16 cellular contexts compared by ENCODE assay signal in genomic region chr6:160955508-160956295, GRCh38. TPM values are rescaled to one million over a fixed set of nuclear protein-coding genes. Genes with fewer than 3 reads are reported as not detected.
DNase-seq lines count a peak whose midpoint lies in the region; ATAC-seq, FAIRE-seq and TF ChIP-seq lines count a peak whose summit lies in the region.
"Had no signal": no experiment of that assay in that cellular context is flagged by ENCODE, and none has a peak within 500 bp of the region (broad histone marks: within the 10 kb centered on the region; RNA-seq: fewer than 3 reads in every experiment).

No MANE protein-coding gene starts in this region.

- H3K79me1 ChIP-seq in trophoblast cell (ENCODE audit: low read length), result no peaks in the 10 kb centered on the region

- 20% methylated on average over 13 of the region's 13 CpGs for WGBS in K562 (ENCODE audit: insufficient coverage, low coverage, missing lambda C conversion rate)
- 84 to 86% methylated on average over 13 of the region's 13 CpGs for WGBS in lung, 2 donors
- no CpG with 5 or more reads among the region's 13 CpGs for WGBS in trophoblast cell (ENCODE audit: extremely low coverage, insufficient coverage, insufficient read length)

- TF ChIP-seq RAD21 in K562 (CRISPR knock-in tag; conservative IDR thresholded peaks at IDR 0.05 in 1 of 2, IDR thresholded peaks at IDR 0.05 in 1 of 2), result 0 out of 4 replicates have a peak, but pooled peaks of 1 of the 2 experiments have one; percentile 6

- H4K12ac ChIP-seq in trophoblast cell (ENCODE audit: low read depth, low read length), result no peak overlapping the region

- no peak for TF ChIP-seq POLR2A in K562 (conservative IDR thresholded peaks at IDR 0.05)

- peak overlapping the region; percentile 54 for H4K91ac ChIP-seq in trophoblast cell (ENCODE audit: low read depth, low read length)

- peak in 2 of 4 experiments; percentile 46 to 77 for DNase-seq in K562 (ENCODE audit: extremely low read depth in 1 of 4, low spot score in 3 of 4)
- peak; percentile 3 for DNase-seq in lung (ENCODE audit: low spot score)
- peak in 1 of 2 donors; percentile 24 for DNase-seq in trophoblast cell
- no peak for DNase-seq in activated T-cell treated with anti-CD3 and anti-CD28 coated beads, Interleukin-2, amount 50 U/mL, for 24 hours
- no peak for DNase-seq in SJCRH30
- DNase-seq: ACHN; CD4-positive, CD25-positive, alpha-beta regulatory T cell; DMS53; GF-D8; KBM-7 had no signal

- H3K27ac ChIP-seq in HEK293 (ENCODE audit: extremely low read depth, low read depth, low read length) (no peak overlapping the region), K562 (ENCODE audit: extremely low read depth, low read depth, low read length) (no peak overlapping the region), lung (ENCODE audit: low read depth in 1 of 2, low read length in 1 of 2) (no peak overlapping the region), trophoblast cell (ENCODE audit: low read depth, low read length) (peak overlapping the region; percentile 67), SJCRH30 (no peak overlapping the region)
- H3K27ac ChIP-seq: BLaER1 treated with 17β-estradiol and CSF1 and Interleukin-3, amounts not matched to agents 10 nM and 100 nM had no signal

- H2AK5ac ChIP-seq in trophoblast cell (ENCODE audit: low read length), result no peak overlapping the region

- H3K4me2 ChIP-seq in K562 (ENCODE audit: insufficient read depth, low read length), result peak overlapping the region; percentile 21; the same call in 1 of the 2 replicates
- no peak overlapping the region for H3K4me2 ChIP-seq in trophoblast cell (ENCODE audit: low read length)
- H3K4me2 ChIP-seq: BLaER1 treated with 17β-estradiol and CSF1 and Interleukin-3, amounts not matched to agents 10 nM and 100 nM had no signal

- H3K36me3 ChIP-seq in HEK293 (ENCODE audit: control insufficient read depth in 2 of 2, insufficient read depth in 1 of 2, low read length in 2 of 2) (no peaks in the 10 kb centered on the region), K562 (ENCODE audit: control insufficient read depth, insufficient read depth, low read length) (no peaks in the 10 kb centered on the region), lung (ENCODE audit: control insufficient read depth in 2 of 2, insufficient read depth in 2 of 2, low read length in 2 of 2) (no peaks in the 10 kb centered on the region), trophoblast cell (ENCODE audit: control insufficient read depth in 1 of 2, insufficient read depth in 2 of 2, low read length in 2 of 2) (no peaks in the 10 kb centered on the region), SJCRH30 (no peaks in the 10 kb centered on the region)
- H3K36me3 ChIP-seq: BLaER1 treated with 17β-estradiol and CSF1 and Interleukin-3, amounts not matched to agents 10 nM and 100 nM had no signal

- H2AFZ ChIP-seq in K562 (ENCODE audit: low read depth, low read length) (peak overlapping the region; percentile 45; the same call in 1 of the 2 replicates), trophoblast cell (ENCODE audit: insufficient read depth, low read length, poor library complexity) (no peak overlapping the region)

- no peak overlapping the region for H3K18ac ChIP-seq in trophoblast cell (ENCODE audit: low read length)

- no peak overlapping the region for H3K27ac Mint-ChIP-seq in activated T-cell treated with anti-CD3 and anti-CD28 coated beads, Interleukin-2, amount 50 U/mL, for 24 hours

- no peak overlapping the region for H3K4me3 ChIP-seq in HEK293 (ENCODE audit: low read depth, low read length)
- no peak overlapping the region for H3K4me3 ChIP-seq in K562
- H3K4me3 ChIP-seq in lung, result no peak overlapping the region
- no peak overlapping the region for H3K4me3 ChIP-seq in trophoblast cell (ENCODE audit: low read depth, low read length)
- H3K4me3 ChIP-seq in SJCRH30, result no peak overlapping the region
- H3K4me3 ChIP-seq: BLaER1 treated with 17β-estradiol and CSF1 and Interleukin-3, amounts not matched to agents 10 nM and 100 nM had no signal

- H3K4me1 ChIP-seq in HEK293 (ENCODE audit: control insufficient read depth, insufficient read depth, low read length) (no peaks in the 10 kb centered on the region), K562 (replicated peaks in 1 of 2; ENCODE audit: control insufficient read depth in 2 of 2, insufficient read depth in 2 of 2, low read length in 2 of 2) (peaks cover 15 to 17% of the 10 kb centered on the region in 2 experiments; a peak in 4 of 5 replicates), lung (ENCODE audit: control insufficient read depth in 2 of 2, insufficient read depth in 2 of 2, low read length in 2 of 2) (peaks cover 3 to 4% of the 10 kb centered on the region in 2 donors), trophoblast cell (ENCODE audit: control insufficient read depth in 1 of 2, insufficient read depth in 2 of 2, low read length in 2 of 2) (no peaks in the 10 kb centered on the region), SJCRH30 (peaks cover 14% of the 10 kb centered on the region)

- no peaks in the 10 kb centered on the region for H3K36me3 Mint-ChIP-seq in activated T-cell treated with anti-CD3 and anti-CD28 coated beads, Interleukin-2, amount 50 U/mL, for 24 hours (ENCODE audit: low read depth)
- H3K36me3 Mint-ChIP-seq: CD4-positive, CD25-positive, alpha-beta regulatory T cell had no signal

- in situ Hi-C loops in K562 (cut with MboI), result no loop called here

- peaks cover 40% of the 10 kb centered on the region for H3K27me3 Mint-ChIP-seq in activated T-cell treated with anti-CD3 and anti-CD28 coated beads, Interleukin-2, amount 50 U/mL, for 24 hours

- ATAC-seq in K562, result peak; percentile 79
- no peak for ATAC-seq in lung (ENCODE audit: insufficient read depth, low FRiP score)
- ATAC-seq in HG02884 (IDR thresholded peaks at IDR 0.05; ENCODE audit: unreplicated experiment), result no peak
- ATAC-seq: HCT116 had no signal

- H3K14ac ChIP-seq in trophoblast cell (ENCODE audit: low read length), result no peak overlapping the region

- H3K9me3 ChIP-seq in HEK293 (ENCODE audit: control insufficient read depth, insufficient read depth, low read depth, low read length), result no peaks in the 10 kb centered on the region
- no peaks in the 10 kb centered on the region for H3K9me3 ChIP-seq in K562 (replicated peaks; ENCODE audit: control insufficient read depth, insufficient read depth, low read depth, low read length)
- H3K9me3 ChIP-seq in lung (ENCODE audit: control insufficient read depth in 2 of 2, insufficient read depth in 1 of 2, low read length in 1 of 2), result no peaks in the 10 kb centered on the region
- H3K9me3 ChIP-seq in trophoblast cell (ENCODE audit: insufficient read depth, low read depth, low read length), result no peaks in the 10 kb centered on the region
- no peaks in the 10 kb centered on the region for H3K9me3 ChIP-seq in SJCRH30 (replicated peaks)
- H3K9me3 ChIP-seq: BLaER1 treated with 17β-estradiol and CSF1 and Interleukin-3, amounts not matched to agents 10 nM and 100 nM had no signal

- H3K9ac ChIP-seq in K562 (ENCODE audit: insufficient read depth in 1 of 2, low read depth in 2 of 2, low read length in 2 of 2) (peak overlapping the region in 1 of 2 experiments; percentile 43; a peak in 1 of 4 replicates), trophoblast cell (ENCODE audit: low read length) (no peak overlapping the region)
- H3K9ac ChIP-seq: BLaER1 treated with 17β-estradiol and CSF1 and Interleukin-3, amounts not matched to agents 10 nM and 100 nM had no signal

- intact Hi-C loops in K562 (cut with micrococcal nuclease), result loop anchor here (1.0 kb wide), 1 partner anchor 37 kb away; no protein-coding TSS in a partner anchor

- H4K20me1 ChIP-seq in K562 (replicated peaks; ENCODE audit: control insufficient read depth, insufficient read depth, low read length), result no peaks in the 10 kb centered on the region
- H4K20me1 ChIP-seq: BLaER1 treated with 17β-estradiol and CSF1 and Interleukin-3, amounts not matched to agents 10 nM and 100 nM had no signal

- no TSS peak for BruUV-seq in K562 (replicated peaks; lab: Mats Ljungman, UMichigan)

- no peaks in the 10 kb centered on the region for H3K79me2 ChIP-seq in K562 (ENCODE audit: control insufficient read depth, insufficient read depth, low read length)
- no peaks in the 10 kb centered on the region for H3K79me2 ChIP-seq in trophoblast cell (ENCODE audit: control insufficient read depth, insufficient read depth, low read length, poor library complexity)

- no peak overlapping the region for H2BK5ac ChIP-seq in trophoblast cell (ENCODE audit: low read depth, low read length, poor library complexity)

- H3K9me3 Mint-ChIP-seq in activated T-cell treated with anti-CD3 and anti-CD28 coated beads, Interleukin-2, amount 50 U/mL, for 24 hours, result no peaks in the 10 kb centered on the region

- POLR2A ChIA-PET in HEK293 (lab: Yijun Ruan, JAX) (no interaction called here), K562 (lab: Yijun Ruan, JAX) (interaction anchor here (1.1 kb wide), 1 partner anchor 16 kb away, joined by 4 read pairs; no protein-coding TSS in a partner anchor)

- TF ChIP-seq CTCF in HEK293 (tag by site-specific recombination; IDR thresholded peaks at IDR 0.05) (no peak), K562 (IDR thresholded peaks at IDR 0.05 in 2 of 3, conservative IDR thresholded peaks at IDR 0.05 in 1 of 3; ENCODE audit: insufficient read depth in 2 of 3, low read depth in 1 of 3, low read length in 3 of 3) (no peak; a peak in 1 of 6 replicates), lung (IDR thresholded peaks at IDR 0.05; ENCODE audit: control extremely low read depth, extremely low read depth) (no peak)

- no peak overlapping the region for H4K8ac ChIP-seq in trophoblast cell (ENCODE audit: low read depth, low read length)

- no peaks in the 10 kb centered on the region for H3K4me1 Mint-ChIP-seq in activated T-cell treated with anti-CD3 and anti-CD28 coated beads, Interleukin-2, amount 50 U/mL, for 24 hours (ENCODE audit: low read depth)
- H3K4me1 Mint-ChIP-seq: CD4-positive, CD25-positive, alpha-beta regulatory T cell had no signal

- no peak for TF ChIP-seq EP300 in K562 (IDR thresholded peaks at IDR 0.05; ENCODE audit: low read length)

- peak overlapping the region; percentile 28 for H2BK120ac ChIP-seq in trophoblast cell (ENCODE audit: insufficient read depth, low read length, poor library complexity)

- FAIRE-seq in K562 (lab: Jason Lieb, UNC), result peak; percentile 83
- FAIRE-seq: GM19239, H54 had no signal

- CTCF ChIA-PET in HEK293 (lab: Yijun Ruan, JAX) (interaction anchor here (0.5 to 1.2 kb wide), 2 partner anchors 108 to 419 kb away, joined by 3 to 4 read pairs; no protein-coding TSS in a partner anchor), K562 (lab: Yijun Ruan, JAX; ENCODE audit: low intra/inter-chr PET ratio) (no interaction called here)

- H3K4me3 Mint-ChIP-seq in activated T-cell treated with anti-CD3 and anti-CD28 coated beads, Interleukin-2, amount 50 U/mL, for 24 hours, result no peak overlapping the region
- H3K4me3 Mint-ChIP-seq: CD4-positive, CD25-positive, alpha-beta regulatory T cell had no signal

- no peak overlapping the region for H3K4ac ChIP-seq in trophoblast cell (ENCODE audit: low read depth, low read length)

- no peaks in the 10 kb centered on the region for H3K9me1 ChIP-seq in K562 (ENCODE audit: control insufficient read depth, insufficient read depth, low read length)

- H3K27me3 ChIP-seq in K562 (ENCODE audit: control insufficient read depth in 2 of 2, insufficient read depth in 2 of 2, low read length in 2 of 2) (peaks cover 0 to 7% of the 10 kb centered on the region in 2 experiments; a peak in 2 of 5 replicates), lung (ENCODE audit: control insufficient read depth, insufficient read depth) (no peaks in the 10 kb centered on the region), trophoblast cell (ENCODE audit: insufficient read depth, low read length) (no peaks in the 10 kb centered on the region), SJCRH30 (no peaks in the 10 kb centered on the region)
- H3K27me3 ChIP-seq: BLaER1 treated with 17β-estradiol and CSF1 and Interleukin-3, amounts not matched to agents 10 nM and 100 nM had no signal

- H2BK12ac ChIP-seq in trophoblast cell (ENCODE audit: low read length), result no peak overlapping the region

- no peak overlapping the region for H3K23ac ChIP-seq in trophoblast cell (ENCODE audit: low read length)

RNA-seq across cellular contexts. Expression of gene MAP3K4, which starts 35.9 kb away (rescaled TPM):
- 89.3 and 263 TPM in 2 replicates for total RNA-seq in K562 (2011; cell fraction: chromatin; rRNA removed; ENCODE audit: low replicate concordance)
- total RNA-seq in K562 (2011; cell fraction: nucleolus; rRNA removed), result 37.0 and 55.8 TPM in 2 replicates
- 93.4 and 112 TPM in 2 replicates for total RNA-seq in K562 (2011; cell fraction: nucleoplasm; rRNA removed)
- total RNA-seq in K562 (2014; rRNA removed), result 47.3 and 48.9 TPM in 2 replicates
- 60.0 and 68.2 TPM in 2 replicates for total RNA-seq in K562 (2014; rRNA removed; fragmentation: Illumina TruSeq; extraction: Trizol)
- 60.3 and 62.6 TPM in 2 replicates for total RNA-seq in K562 (2015; rRNA removed; fragmentation: Illumina TruSeq; extraction: Trizol)
- 74.2 and 77.2 TPM in 2 replicates for total RNA-seq in K562 (2021)
- polyA plus RNA-seq in K562 (2011; rRNA removed), result 39.0 and 45.1 TPM in 2 replicates
- polyA plus RNA-seq in K562 (2011; cell fraction: cytosol; rRNA removed), result 16.5 and 25.0 TPM in 2 replicates
- polyA plus RNA-seq in K562 (2011; cell fraction: nucleus; rRNA removed), result 109 and 122 TPM in 2 replicates
- polyA plus RNA-seq in K562 (2012), result 24.3 and 31.1 TPM in 2 replicates
- polyA plus RNA-seq in K562 (2014; fragmentation: Illumina TruSeq; extraction: Trizol), result 39.4 and 51.8 TPM in 2 replicates
- 10 to 100 TPM; 21.0 to 24.0 TPM for polyA plus RNA-seq in K562 (2014; fragmentation: Nextera tagmentation; extraction: Ambion mirVana)
- 40.6 and 44.9 TPM in 2 replicates for polyA plus RNA-seq in K562 (2014; rRNA removed)
- polyA minus RNA-seq in K562 (2011; rRNA and poly(A)+ RNA removed), result 96.3 and 107 TPM in 2 replicates
- 24.5 and 37.7 TPM in 2 replicates for polyA minus RNA-seq in K562 (2011; cell fraction: cytosol; rRNA and poly(A)+ RNA removed)
- 86.0 and 138 TPM in 2 replicates for polyA minus RNA-seq in K562 (2011; cell fraction: nucleus; rRNA and poly(A)+ RNA removed)
- 10 to 100 TPM; 48.9 to 56.8 TPM for total RNA-seq in lung
- polyA plus RNA-seq in lung, result 10 to 100 TPM in 1 of 2 donors, 1 to 10 TPM in 1; 8.6 to 10.9 TPM
- 27.6 and 29.3 TPM in 2 replicates for polyA plus RNA-seq in trophoblast cell (2013)
- 44.7 and 47.5 TPM in 2 replicates for total RNA-seq in SJCRH30 (2014; rRNA removed; shearing (Covaris generic))

Comparison
In these comparisons a context has a peak if more than half of its experiments do, and no peak if none do; other contexts are left out.
1. Of the 44 proteins assayed by ChIP-seq in both K562 and HEK293: peak only in K562: KLF16; only in HEK293: none; in both: none; in neither: 42; mixed calls (peak in some experiments, not most) for 1.